Comparison of ENCODE assay signal across 15 cellular contexts in genomic region chr15:81575436-81576123, GRCh38.
DNase-seq lines count a peak whose midpoint lies in the region; ATAC-seq, FAIRE-seq and TF ChIP-seq lines count a peak whose summit lies in the region.
"Had no signal": no experiment of that assay in that cellular context is flagged by ENCODE, and none has a peak within 500 bp of the region (broad histone marks: within the 10 kb centered on the region; RNA-seq: fewer than 3 reads in every experiment).

No MANE protein-coding gene starts in this region.

- TF ChIP-seq CTCF in H1 (IDR thresholded peaks at IDR 0.05; ENCODE audit: control extremely low read depth in 1 of 3, insufficient read depth in 1 of 3, low read depth in 1 of 3, low read length in 3 of 3) = no peak

- no peaks in the 10 kb centered on the region for H4K20me1 ChIP-seq in H1 (replicated peaks in 1 of 2; ENCODE audit: control insufficient read depth in 1 of 2, insufficient read depth in 2 of 2, low read length in 2 of 2)

- no peak overlapping the region for H2BK5ac ChIP-seq in H1 (ENCODE audit: low read depth, low read length)

- H3K27ac ChIP-seq in H1 (ENCODE audit: low read depth, low read length) (no peak overlapping the region), small intestine (ENCODE audit: low read depth in 1 of 2, low read length in 1 of 2) (no peak overlapping the region)
- H3K27ac ChIP-seq: 22Rv1, esophagus muscularis mucosa, suprapubic skin had no signal

- H3K9me3 ChIP-seq in H1 (ENCODE audit: insufficient read depth in 2 of 2, low read depth in 1 of 2, low read length in 1 of 2) = peaks cover 0 to 2% of the 10 kb centered on the region in 2 experiments; a peak in 1 of 4 replicates
- H3K9me3 ChIP-seq in small intestine (ENCODE audit: control insufficient read depth, low read depth) = no peaks in the 10 kb centered on the region
- H3K9me3 ChIP-seq: esophagus muscularis mucosa, suprapubic skin had no signal

- H3K79me2 ChIP-seq in H1 (ENCODE audit: control insufficient read depth in 1 of 2, insufficient read depth in 2 of 2, low read length in 2 of 2) = no peaks in the 10 kb centered on the region

- TF ChIP-seq EP300 in H1 (IDR thresholded peaks at IDR 0.05; ENCODE audit: borderline replicate concordance in 1 of 2, low read depth in 2 of 2, low read length in 2 of 2) = no peak

- H3K36me3 ChIP-seq in H1 (ENCODE audit: control insufficient read depth in 2 of 4, insufficient read depth in 4 of 4, low read length in 3 of 4) = no peaks in the 10 kb centered on the region
- H3K36me3 ChIP-seq in small intestine (ENCODE audit: control insufficient read depth in 2 of 2, insufficient read depth in 2 of 2, low read length in 2 of 2) = no peaks in the 10 kb centered on the region
- H3K36me3 ChIP-seq: esophagus muscularis mucosa, suprapubic skin had no signal

- POLR2A ChIA-PET in H1 (lab: Charles Lee; ENCODE audit: partially characterized antibody) = no interaction called here

- DNase-seq in SHP77 (lab: John Stamatoyannopoulos, UW) (peak; percentile 19 to 39), SHP77 treated with DMSO at 0.1 percent for 48 hours (lab: John Stamatoyannopoulos, UW) (no peak), NCI-H510A (lab: John Stamatoyannopoulos, UW) (peak; percentile 61), H1 (ENCODE audit: low read depth in 1 of 2, low spot score in 2 of 2) (no peak), GOT3 (lab: John Stamatoyannopoulos, UW) (no peak), small intestine (no peak)
- DNase-seq in activated naive CD4-positive, alpha-beta T cell (lab: John Stamatoyannopoulos, UW) = no peak
- DNase-seq: activated CD4-positive, alpha-beta T cell treated with anti-CD3 and anti-CD28 coated beads, Interleukin-2, amount 50 U/mL, for 1 hour; activated gamma-delta T cell; right cardiac atrium had no signal

- no peak overlapping the region for H2AK5ac ChIP-seq in H1 (ENCODE audit: low read depth, low read length)

- no peak overlapping the region for H2BK15ac ChIP-seq in H1 (ENCODE audit: low read length)

- FAIRE-seq in H1 (lab: Jason Lieb, UNC) = no peak
- FAIRE-seq in small intestine (lab: Jason Lieb, UNC) = no peak
- FAIRE-seq: GM12878 had no signal

- H3K9ac ChIP-seq in H1 (replicated peaks in 1 of 4; ENCODE audit: extremely low read depth in 1 of 4, low read depth in 3 of 4, low read length in 3 of 4) = no peak overlapping the region

- H2BK20ac ChIP-seq in H1 (ENCODE audit: low read length) = no peak overlapping the region

- H4K5ac ChIP-seq in H1 (ENCODE audit: insufficient read length, low read depth, low read length) = no peak overlapping the region

- no peak for TF ChIP-seq RAD21 in H1 (IDR thresholded peaks at IDR 0.05 in 1 of 2, conservative IDR thresholded peaks at IDR 0.05 in 1 of 2; ENCODE audit: low read depth in 2 of 2, low read length in 2 of 2)

- no peaks in the 10 kb centered on the region for H3K79me1 ChIP-seq in H1 (ENCODE audit: low read depth, low read length)

- WGBS in H1 (ENCODE audit: extremely low coverage in 1 of 2, insufficient coverage in 1 of 2, insufficient read length in 1 of 2, insufficient replicate concordance in 2 of 2, low coverage in 1 of 2, low lambda C conversion rate in 2 of 2, missing lambda C conversion rate in 1 of 2), 2 experiments = 94% methylated on average over 7 of the region's 7 CpGs; no CpG with 5 or more reads in 1 of the 2 experiments
- 37 to 51% (median 46%) methylated on average over 7 of the region's 7 CpGs for WGBS in small intestine, 3 donors

- H3K18ac ChIP-seq in H1 (ENCODE audit: extremely low read depth, low read length) = no peak overlapping the region

- ATAC-seq in GM18502 (IDR thresholded peaks at IDR 0.05; ENCODE audit: poor library complexity, unreplicated experiment) = no peak
- ATAC-seq: GM12878, right cardiac atrium had no signal

- H3K23me2 ChIP-seq in H1 (ENCODE audit: low read depth, low read length) = no peaks in the 10 kb centered on the region

- no peak overlapping the region for H4K8ac ChIP-seq in H1 (ENCODE audit: extremely low read depth, insufficient read depth, low read length)

- no peak overlapping the region for H3K4me2 ChIP-seq in H1 (ENCODE audit: insufficient read depth in 1 of 2, low read depth in 2 of 2, low read length in 2 of 2)

- no peak overlapping the region for H2BK12ac ChIP-seq in H1 (ENCODE audit: low read depth, low read length)

- no peak overlapping the region for H2BK120ac ChIP-seq in H1 (replicated peaks; ENCODE audit: low read depth, low read length)

- no peak overlapping the region for H3K14ac ChIP-seq in H1 (ENCODE audit: insufficient read length)

- no peak overlapping the region for H2AFZ ChIP-seq in H1 (ENCODE audit: low read length)

- TF ChIP-seq POLR2A in H1 (IDR thresholded peaks at IDR 0.05; ENCODE audit: control extremely low read depth in 1 of 2, low read depth in 2 of 2, low read length in 2 of 2) = no peak

- H3K27me3 ChIP-seq in H1 (replicated peaks in 1 of 4; ENCODE audit: control insufficient read depth in 3 of 4, extremely low read depth in 1 of 4, insufficient read depth in 3 of 4, low read length in 3 of 4) (no peaks in the 10 kb centered on the region), small intestine (ENCODE audit: control insufficient read depth in 2 of 2, insufficient read depth in 2 of 2, low read length in 2 of 2) (no peaks in the 10 kb centered on the region)
- H3K27me3 ChIP-seq: esophagus muscularis mucosa had no signal

- no peak overlapping the region for H3K23ac ChIP-seq in H1 (ENCODE audit: insufficient read length)

- H3K4me1 ChIP-seq in H1 (replicated peaks in 1 of 4; ENCODE audit: control insufficient read depth in 3 of 4, insufficient read depth in 4 of 4, low read length in 3 of 4) (peaks cover 0 to 4% (median 0%) of the 10 kb centered on the region in 4 experiments; a peak in 1 of 7 replicates), small intestine (ENCODE audit: control insufficient read depth in 2 of 2, insufficient read depth in 1 of 2, low read depth in 1 of 2, low read length in 1 of 2) (no peaks in the 10 kb centered on the region)
- H3K4me1 ChIP-seq: esophagus muscularis mucosa, suprapubic skin had no signal

- H4K91ac ChIP-seq in H1 (replicated peaks; ENCODE audit: insufficient read length, low read length) = no peak overlapping the region

- H3K4ac ChIP-seq in H1 (replicated peaks; ENCODE audit: insufficient read length, low read depth, low read length) = no peak overlapping the region

- CTCF ChIA-PET in H1 (lab: Charles Lee; ENCODE audit: partially characterized antibody) = interaction anchor here (1.1 to 1.9 kb wide), 2 partner anchors 94 to 176 kb away, joined by 4 to 5 read pairs; no protein-coding TSS in a partner anchor

- H3K4me3 ChIP-seq in H1 (ENCODE audit: extremely low read depth in 1 of 4, insufficient read depth in 2 of 4, low read depth in 3 of 4, low read length in 4 of 4) (no peak overlapping the region), small intestine (ENCODE audit: low read depth in 1 of 2, low read length in 2 of 2) (no peak overlapping the region)
- H3K4me3 ChIP-seq: esophagus muscularis mucosa, GM12878, suprapubic skin had no signal

- H3K56ac ChIP-seq in H1 (replicated peaks; ENCODE audit: insufficient read length, low read depth, low read length) = no peak overlapping the region

TF ChIP-seq in H1, 55 proteins besides CTCF, POLR2A, EP300 and RAD21:
- TF ChIP-seq BRCA1 (IDR thresholded peaks at IDR 0.05; ENCODE audit: low read depth, low read length) (no peak), E2F6 (IDR thresholded peaks at IDR 0.05) (peak; percentile 45; the same call in 1 of the 2 replicates)

Comparison
In these comparisons a context has a peak if more than half of its experiments do, and no peak if none do; other contexts are left out.
1. DNase-seq: peak in SHP77 (2 of 2) and NCI-H510A (single experiment); none in SHP77 treated with DMSO at 0.1 percent for 48 hours (single experiment), H1 (0 of 2), GOT3 (single experiment), activated naive CD4-positive, alpha-beta T cell (0 of 4) and small intestine (single experiment).